24 cellular contexts compared by ENCODE assay signal in the genomic region with DNA sequence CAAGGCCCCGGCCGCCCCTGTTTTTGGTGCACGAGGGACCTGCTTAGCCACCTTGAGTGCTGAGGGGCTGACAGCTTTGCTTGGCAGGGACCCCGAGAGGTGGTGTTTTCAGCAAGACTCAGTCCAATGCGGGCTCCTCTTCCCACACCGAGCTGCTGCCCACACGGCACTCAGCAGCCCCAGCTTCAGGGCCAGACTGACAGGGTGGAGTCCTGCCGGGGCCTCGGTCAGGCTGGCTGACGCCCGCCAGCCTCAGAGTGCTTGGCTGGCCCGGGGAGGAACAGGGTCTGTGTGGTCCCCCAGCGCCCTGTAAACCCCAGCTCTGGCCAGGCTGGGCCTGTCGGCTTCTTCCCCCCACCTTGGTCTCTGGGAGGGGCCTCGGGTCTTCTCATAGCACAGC. TPM values are rescaled to one million over a fixed set of nuclear protein-coding genes. Genes with fewer than 3 reads are reported as not detected.
A peak's percentile ranks its signal among the peaks of the same experiment; 100 is the strongest.
DNase-seq lines count a peak whose midpoint lies in the region; ATAC-seq, FAIRE-seq and TF ChIP-seq lines count a peak whose summit lies in the region.
"Had no signal": no experiment of that assay in that cellular context is flagged by ENCODE, and none has a peak within 500 bp of the region (broad histone marks: within the 10 kb centered on the region; RNA-seq: fewer than 3 reads in every experiment).

No MANE protein-coding gene starts in this region.

- whole genome bisulfite sequencing in right cardiac atrium, result 79% methylated on average over 15 of the region's 15 CpGs

- peaks cover 17% of the 10 kb centered on the region for H3K27me3 Mint-ChIP-seq in WTC11 (ENCODE audit: low read depth)

- no peaks in the 10 kb centered on the region for H3K9me3 ChIP-seq in right cardiac atrium (ENCODE audit: control insufficient read depth, low read length)
- H3K9me3 ChIP-seq: BLaER1 treated with 17β-estradiol and CSF1 and Interleukin-3, amounts not matched to agents 10 nM and 100 nM; HAP-1 had no signal

- no peak overlapping the region for H3K27ac Mint-ChIP-seq in WTC11
- H3K27ac Mint-ChIP-seq: CD4-positive, alpha-beta memory T cell had no signal

- intact Hi-C loops in right cardiac atrium (cut with DNase I), result no loop called here
- intact Hi-C loops in Right ventricle myocardium inferior (cut with DNase I), result no loop called here

- H3K4me3 Mint-ChIP-seq in WTC11, result no peak overlapping the region
- H3K4me3 Mint-ChIP-seq: CD4-positive, alpha-beta memory T cell had no signal

- peaks cover 5% of the 10 kb centered on the region for H3K4me1 Mint-ChIP-seq in WTC11
- H3K4me1 Mint-ChIP-seq: CD4-positive, alpha-beta memory T cell had no signal

- FAIRE-seq in D721Med (lab: Jason Lieb, UNC), result no peak
- FAIRE-seq: G401.6, GM12892 had no signal

- no peak overlapping the region for H3K27ac ChIP-seq in right cardiac atrium (ENCODE audit: low read length)
- H3K27ac ChIP-seq: BLaER1 treated with 17β-estradiol and CSF1 and Interleukin-3, amounts not matched to agents 10 nM and 100 nM had no signal

- peak in 2 of 3 donors; percentile 47 to 54 for DNase-seq in right cardiac atrium
- DNase-seq in Right ventricle myocardium inferior (ENCODE audit: missing footprints), result no peak
- DNase-seq in medulla oblongata (ENCODE audit: extremely low spot score), result peak; percentile 16
- no peak for DNase-seq in skeletal muscle cell (ENCODE audit: low read depth)
- no peak for DNase-seq in D721Med (ENCODE audit: insufficient read length, low spot score)
- DNase-seq in NCI-H187 (lab: John Stamatoyannopoulos, UW), result no peak
- no peak for DNase-seq in WTC11 (ENCODE audit: low spot score)
- DNase-seq: 8988T; CD4-positive, alpha-beta memory T cell; DMS153; Karpas-422; MV-4-11; NCI-H1105 treated with DMSO at 0.1 percent for 48 hours; NCI-H446 treated with DMSO at 0.1 percent for 48 hours; NCI-H526 treated with DMSO at 0.1 percent for 48 hours; PC-3; SHP77 had no signal

- ATAC-seq in right cardiac atrium, result no peak
- no peak for ATAC-seq in Right ventricle myocardium inferior
- ATAC-seq in HG02884 (IDR thresholded peaks at IDR 0.05; ENCODE audit: unreplicated experiment), result no peak
- no peak for ATAC-seq in WTC11
- ATAC-seq: PC-3 had no signal

- POLR2A ChIA-PET in WTC11 (lab: Charles Lee), result no interaction called here

- H3K9me3 Mint-ChIP-seq in WTC11, result no peaks in the 10 kb centered on the region

- no peak overlapping the region for H3K4me3 ChIP-seq in right cardiac atrium (ENCODE audit: low read length)
- H3K4me3 ChIP-seq in skeletal muscle cell (ENCODE audit: low read depth, low read length), result peak overlapping the region; percentile 48
- H3K4me3 ChIP-seq: BLaER1 treated with 17β-estradiol and CSF1 and Interleukin-3, amounts not matched to agents 10 nM and 100 nM had no signal

- H3K27me3 ChIP-seq in right cardiac atrium (ENCODE audit: control insufficient read depth, insufficient read depth), result no peaks in the 10 kb centered on the region

- H3K36me3 Mint-ChIP-seq in WTC11, result no peaks in the 10 kb centered on the region
- H3K36me3 Mint-ChIP-seq: CD4-positive, alpha-beta memory T cell had no signal

- CTCF ChIA-PET in WTC11 (lab: Charles Lee), result interaction anchor here (0.6 to 1.2 kb wide), 4 partner anchors 44 to 280 kb away, joined by 3 to 6 read pairs (median 4); no protein-coding TSS in a partner anchor

- no peaks in the 10 kb centered on the region for H3K4me1 ChIP-seq in right cardiac atrium (ENCODE audit: control insufficient read depth, insufficient read depth, low read length)
- H3K4me1 ChIP-seq: HAP-1 had no signal

- TF ChIP-seq CTCF in D721Med (IDR thresholded peaks at IDR 0.05; ENCODE audit: insufficient read depth, missing control alignments) (no peak), WTC11 (IDR thresholded peaks at IDR 0.05) (no peak)

TF ChIP-seq in WTC11, 78 proteins besides CTCF, POLR2A, EP300 and RAD21:
- TF ChIP-seq ESRRA (CRISPR knock-in tag; IDR thresholded peaks at IDR 0.05; ENCODE audit: borderline replicate concordance) (no peak), STAT6 (CRISPR knock-in tag; conservative IDR thresholded peaks at IDR 0.05; ENCODE audit: low read depth) (no peak)
- TF ChIP-seq, protein P1, sequence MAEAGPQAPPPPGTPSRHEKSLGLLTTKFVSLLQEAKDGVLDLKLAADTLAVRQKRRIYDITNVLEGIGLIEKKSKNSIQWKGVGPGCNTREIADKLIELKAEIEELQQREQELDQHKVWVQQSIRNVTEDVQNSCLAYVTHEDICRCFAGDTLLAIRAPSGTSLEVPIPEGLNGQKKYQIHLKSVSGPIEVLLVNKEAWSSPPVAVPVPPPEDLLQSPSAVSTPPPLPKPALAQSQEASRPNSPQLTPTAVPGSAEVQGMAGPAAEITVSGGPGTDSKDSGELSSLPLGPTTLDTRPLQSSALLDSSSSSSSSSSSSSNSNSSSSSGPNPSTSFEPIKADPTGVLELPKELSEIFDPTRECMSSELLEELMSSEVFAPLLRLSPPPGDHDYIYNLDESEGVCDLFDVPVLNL (CRISPR knock-in tag; IDR thresholded peaks at IDR 0.05; ENCODE audit: borderline replicate concordance, low read depth), result no peak

RNA-seq across cellular contexts. Expression of gene SOX8, which starts 2.5 kb away (rescaled TPM):
- total RNA-seq in right cardiac atrium (1 to 10 TPM in 3 of 4 donors, under 1 TPM in 1; 0.97 to 2.1 (median 1.9) TPM), Right ventricle myocardium inferior (0.89 TPM), WTC11 (2021) (10.2 to 12.3 TPM (median 10.9 TPM) in 3 replicates)
- polyA plus RNA-seq in right cardiac atrium, result 1.5 TPM
- total RNA-seq: M059J, RPMI7951 had no signal

RNA-seq across cellular contexts. Expression of gene LMF1, which starts 13.3 kb away (rescaled TPM):
- 10 to 100 TPM; 10.6 to 13.3 (median 11.2) TPM for total RNA-seq in right cardiac atrium
- 7.8 TPM for polyA plus RNA-seq in right cardiac atrium
- 8.1 TPM for total RNA-seq in Right ventricle myocardium inferior
- 10.5 to 13.0 TPM (median 10.8 TPM) in 3 replicates for total RNA-seq in WTC11 (2021)

Comparison
In these comparisons a context has a peak if more than half of its experiments do, and no peak if none do; other contexts are left out.
1. DNase-seq: peak in right cardiac atrium (2 of 3) and medulla oblongata (single experiment); none in Right ventricle myocardium inferior (single experiment), skeletal muscle cell (single experiment), D721Med (single experiment), NCI-H187 (0 of 2) and WTC11 (single experiment).